Comparison of ENCODE assay signal across 12 cellular contexts in the genomic region with DNA sequence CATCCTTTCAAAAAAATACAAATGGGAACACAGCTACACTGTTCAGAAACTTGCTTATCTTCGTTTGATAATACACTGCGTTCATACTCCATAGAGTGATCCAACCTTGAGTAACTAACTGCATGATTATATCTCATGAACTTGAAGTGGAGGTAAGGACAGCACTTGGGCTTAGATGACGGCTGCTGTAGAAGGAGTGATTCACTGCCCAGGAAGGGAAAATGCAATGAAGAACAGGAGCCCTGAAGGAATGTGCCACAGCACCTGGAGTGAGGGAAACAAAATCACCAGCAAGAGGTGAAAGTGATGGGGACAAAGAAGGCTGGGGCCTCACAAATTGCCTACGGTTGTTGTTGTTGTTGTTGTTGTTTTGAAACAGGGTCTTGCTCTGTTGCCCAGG.
"Had no signal": no experiment of that assay in that cellular context is flagged by ENCODE, and none has a peak within 500 bp of the region (broad histone marks: within the 10 kb centered on the region; RNA-seq: fewer than 3 reads in every experiment).

No MANE protein-coding gene starts in this region.

- H3K36me3 Mint-ChIP-seq: T-cell had no signal

- H3K9me3 ChIP-seq: stomach, thoracic aorta, uterus had no signal

- DNase-seq: activated CD4-positive, alpha-beta T cell treated with anti-CD3 and anti-CD28 coated beads for 4 hours; effector memory CD4-positive, alpha-beta T cell; stomach; T1000; uterus; WERI-Rb-1 had no signal

- H3K27me3 ChIP-seq: stomach, uterus had no signal

- H3K4me3 Mint-ChIP-seq: activated T-helper 1 cell treated with anti-CD3 and anti-CD28 coated beads, Interleukin-12 subunit alpha, Interleukin-12 subunit beta, Interleukin-2, Interleukin-4 antibody, amounts not matched to agents 30 ng/mL and 10 ng/mL and 1 ng/mL, durations not matched to agents 14 hours and 24 hours and 36 hours; central memory CD8-positive, alpha-beta T cell; T-cell had no signal

- H3K9ac ChIP-seq: parathyroid adenoma had no signal

- H3K36me3 ChIP-seq: stomach, thoracic aorta, uterus, WERI-Rb-1 had no signal

- H3K4me1 ChIP-seq: parathyroid adenoma, uterus had no signal

- H3K9me3 Mint-ChIP-seq: activated T-helper 1 cell treated with anti-CD3 and anti-CD28 coated beads, Interleukin-12 subunit alpha, Interleukin-12 subunit beta, Interleukin-2, Interleukin-4 antibody, amounts not matched to agents 30 ng/mL and 10 ng/mL and 1 ng/mL, durations not matched to agents 14 hours and 24 hours and 36 hours; central memory CD8-positive, alpha-beta T cell; T-cell had no signal

- H3K27ac Mint-ChIP-seq: activated T-helper 1 cell treated with anti-CD3 and anti-CD28 coated beads, Interleukin-12 subunit alpha, Interleukin-12 subunit beta, Interleukin-2, Interleukin-4 antibody, amounts not matched to agents 30 ng/mL and 10 ng/mL and 1 ng/mL, durations not matched to agents 14 hours and 24 hours and 36 hours; T-cell had no signal

- H2AFZ ChIP-seq: parathyroid adenoma had no signal

- H3K4me1 Mint-ChIP-seq: central memory CD8-positive, alpha-beta T cell had no signal

- H3K27me3 Mint-ChIP-seq: central memory CD8-positive, alpha-beta T cell; T-cell had no signal

- H3K27ac ChIP-seq: parathyroid adenoma, stomach, thoracic aorta, uterus, WERI-Rb-1 had no signal

- H3K4me3 ChIP-seq: skin epidermis, stomach, uterus had no signal

- H3K79me2 ChIP-seq: parathyroid adenoma had no signal
